In the genomic region with DNA sequence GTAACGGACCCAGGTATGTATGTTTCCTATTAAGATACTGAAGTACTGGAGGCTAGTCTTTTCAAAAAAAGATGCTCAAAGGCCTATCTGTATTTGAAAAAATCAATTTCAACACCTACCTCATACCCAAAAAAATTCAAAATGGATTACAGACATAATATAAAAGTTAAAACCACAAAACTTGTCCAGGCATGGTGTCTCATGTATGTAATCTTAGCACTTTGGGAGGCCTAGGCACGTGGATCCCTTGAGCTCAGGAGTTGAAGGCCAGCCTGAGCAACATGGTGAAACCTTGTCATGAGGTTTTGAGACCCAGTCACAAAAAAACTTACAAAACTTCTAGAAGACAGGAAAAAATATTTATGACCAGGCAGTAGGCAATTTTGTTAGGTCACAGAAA, we compare ENCODE assay signal across 22 cellular contexts. TPM values are rescaled to one million over a fixed set of nuclear protein-coding genes. Genes with fewer than 3 reads are reported as not detected.
DNase-seq lines count a peak whose midpoint lies in the region; ATAC-seq and TF ChIP-seq lines count a peak whose summit lies in the region.
"Had no signal": no experiment of that assay in that cellular context is flagged by ENCODE, and none has a peak within 500 bp of the region (broad histone marks: within the 10 kb centered on the region; RNA-seq: fewer than 3 reads in every experiment).

No MANE protein-coding gene starts in this region.

- H3K79me2 ChIP-seq in smooth muscle cell (ENCODE audit: low read depth), result no peaks in the 10 kb centered on the region

- no peaks in the 10 kb centered on the region for H3K27me3 Mint-ChIP-seq in activated naive CD4-positive, alpha-beta T cell treated with anti-CD3 and anti-CD28 coated beads for 36 hours (ENCODE audit: low read depth)
- no peaks in the 10 kb centered on the region for H3K27me3 Mint-ChIP-seq in activated naive CD8-positive, alpha-beta T cell treated with anti-CD3 and anti-CD28 coated beads, Interleukin-2, amount 10 ng/mL, durations not matched to agents 7 days and 5 days
- H3K27me3 Mint-ChIP-seq: B cell had no signal

- CTCF ChIA-PET in activated naive CD4-positive, alpha-beta T cell treated with anti-CD3 and anti-CD28 coated beads for 36 hours (lab: Charles Lee), result no interaction called here

- H3K4me2 ChIP-seq in smooth muscle cell, result no peak overlapping the region
- H3K4me2 ChIP-seq: GM23338 had no signal

- H3K36me3 Mint-ChIP-seq in activated naive CD4-positive, alpha-beta T cell treated with anti-CD3 and anti-CD28 coated beads for 36 hours (ENCODE audit: low read depth), result peaks cover 49% of the 10 kb centered on the region
- H3K36me3 Mint-ChIP-seq in activated naive CD8-positive, alpha-beta T cell treated with anti-CD3 and anti-CD28 coated beads, Interleukin-2, amount 10 ng/mL, durations not matched to agents 7 days and 5 days, result peaks cover 34% of the 10 kb centered on the region

- peak overlapping the region; percentile 65 for H3K27ac Mint-ChIP-seq in activated naive CD4-positive, alpha-beta T cell treated with anti-CD3 and anti-CD28 coated beads for 36 hours
- H3K27ac Mint-ChIP-seq in activated naive CD8-positive, alpha-beta T cell treated with anti-CD3 and anti-CD28 coated beads, Interleukin-2, amount 10 ng/mL, durations not matched to agents 7 days and 5 days, result peak overlapping the region; percentile 34
- H3K27ac Mint-ChIP-seq: CD8-positive, alpha-beta T cell; GM23338 had no signal

- H3K9me3 Mint-ChIP-seq in activated naive CD4-positive, alpha-beta T cell treated with anti-CD3 and anti-CD28 coated beads for 36 hours, result no peaks in the 10 kb centered on the region
- H3K9me3 Mint-ChIP-seq in activated naive CD8-positive, alpha-beta T cell treated with anti-CD3 and anti-CD28 coated beads, Interleukin-2, amount 10 ng/mL, durations not matched to agents 7 days and 5 days, result no peaks in the 10 kb centered on the region
- H3K9me3 Mint-ChIP-seq: CD8-positive, alpha-beta T cell; GM23338 had no signal

- H3K4me3 Mint-ChIP-seq in activated naive CD4-positive, alpha-beta T cell treated with anti-CD3 and anti-CD28 coated beads for 36 hours, result no peak overlapping the region
- no peak overlapping the region for H3K4me3 Mint-ChIP-seq in activated naive CD8-positive, alpha-beta T cell treated with anti-CD3 and anti-CD28 coated beads, Interleukin-2, amount 10 ng/mL, durations not matched to agents 7 days and 5 days
- H3K4me3 Mint-ChIP-seq: B cell; CD8-positive, alpha-beta T cell; GM23338; H9 had no signal

- intact Hi-C loops in activated naive CD4-positive, alpha-beta T cell treated with anti-CD3 and anti-CD28 coated beads for 36 hours (cut with micrococcal nuclease), result no loop called here

- peaks cover 4% of the 10 kb centered on the region for H3F3A ChIP-seq in smooth muscle cell (ENCODE audit: low read depth)

- H4K20me1 ChIP-seq in smooth muscle cell (ENCODE audit: low read depth), result peaks cover 23% of the 10 kb centered on the region

- TF ChIP-seq CTCF in smooth muscle cell (IDR thresholded peaks at IDR 0.05; ENCODE audit: borderline replicate concordance, insufficient read depth, poor library complexity, severe bottlenecking), result no peak
- no peak for TF ChIP-seq CTCF in upper lobe of left lung (IDR thresholded peaks at IDR 0.05)

- no peak overlapping the region for H3K4me3 ChIP-seq in smooth muscle cell
- no peak overlapping the region for H3K4me3 ChIP-seq in upper lobe of left lung
- H3K4me3 ChIP-seq: GM23338 had no signal

- H3K4me1 Mint-ChIP-seq in activated naive CD4-positive, alpha-beta T cell treated with anti-CD3 and anti-CD28 coated beads for 36 hours (ENCODE audit: low read depth), result peaks cover 53% of the 10 kb centered on the region
- peaks cover 2% of the 10 kb centered on the region for H3K4me1 Mint-ChIP-seq in activated naive CD8-positive, alpha-beta T cell treated with anti-CD3 and anti-CD28 coated beads, Interleukin-2, amount 10 ng/mL, durations not matched to agents 7 days and 5 days

- no peak overlapping the region for H3K9ac ChIP-seq in smooth muscle cell (ENCODE audit: low read depth)

- no peak for TF ChIP-seq EP300 in upper lobe of left lung (IDR thresholded peaks at IDR 0.05)

- WGBS in smooth muscle cell (ENCODE audit: low lambda C conversion rate), result 69% methylated on average over 2 of the region's 2 CpGs
- WGBS in upper lobe of left lung, 2 donors, result 78 to 96% methylated on average over 2 of the region's 2 CpGs

- peak; percentile 23 for DNase-seq in DMS 273 (lab: John Stamatoyannopoulos, UW; ENCODE audit: unreplicated experiment)
- DNase-seq in DMS 273 treated with DMSO at 0.1 percent for 48 hours (lab: John Stamatoyannopoulos, UW), result no peak
- DNase-seq in activated naive CD4-positive, alpha-beta T cell treated with anti-CD3 and anti-CD28 coated beads for 36 hours, result no peak
- no peak for DNase-seq in activated naive CD4-positive, alpha-beta T cell treated with anti-CD3 and anti-CD28 coated beads, Interleukin-2, amount 50 U/mL, for 16 hours
- no peak for DNase-seq in activated naive CD8-positive, alpha-beta T cell treated with anti-CD3 and anti-CD28 coated beads, Interleukin-2, amount 10 ng/mL, durations not matched to agents 7 days and 5 days
- no peak for DNase-seq in smooth muscle cell (lab: John Stamatoyannopoulos, UW; ENCODE audit: unreplicated experiment)
- no peak for DNase-seq in upper lobe of left lung
- DNase-seq: Caco-2; CD8-positive, alpha-beta T cell; DMS79 treated with DMSO at 0.1 percent for 48 hours; GF-D8; H9; NCI-H1105; NCI-H1436 treated with DMSO at 0.1 percent for 48 hours; NCI-H187 treated with DMSO at 0.1 percent for 48 hours; NCI-H2171 treated with DMSO at 0.1 percent for 48 hours; NCI-H345; NCI-H510A treated with DMSO at 0.1 percent for 48 hours had no signal

- no peaks in the 10 kb centered on the region for H3K27me3 ChIP-seq in smooth muscle cell (ENCODE audit: low read depth)
- H3K27me3 ChIP-seq in upper lobe of left lung, result no peaks in the 10 kb centered on the region

- peak overlapping the region; percentile 28 for H3K27ac ChIP-seq in smooth muscle cell (ENCODE audit: low read depth)
- H3K27ac ChIP-seq in upper lobe of left lung, result no peak overlapping the region
- H3K27ac ChIP-seq: 22Rv1, C4-2B had no signal

- no peak for TF ChIP-seq POLR2A in upper lobe of left lung (IDR thresholded peaks at IDR 0.05)

- H3K36me3 ChIP-seq in smooth muscle cell (ENCODE audit: low read depth) (no peaks in the 10 kb centered on the region), upper lobe of left lung (peaks cover 0 to 32% (median 2%) of the 10 kb centered on the region in 4 donors)

- POLR2A ChIA-PET in activated naive CD8-positive, alpha-beta T cell treated with anti-CD3 and anti-CD28 coated beads, Interleukin-2, amount 10 ng/mL, durations not matched to agents 7 days and 5 days (lab: Charles Lee), result interaction anchor here (0.7 kb wide), 1 partner anchor 15 kb away, joined by 8 read pairs; no protein-coding TSS in a partner anchor

- H3K4me1 ChIP-seq in smooth muscle cell (ENCODE audit: low read depth) (no peaks in the 10 kb centered on the region), upper lobe of left lung (no peaks in the 10 kb centered on the region)
- H3K4me1 ChIP-seq: Caco-2 had no signal

- no peaks in the 10 kb centered on the region for H3K9me3 ChIP-seq in smooth muscle cell (replicated peaks; ENCODE audit: low read depth)
- no peaks in the 10 kb centered on the region for H3K9me3 ChIP-seq in upper lobe of left lung
- H3K9me3 ChIP-seq: Caco-2 had no signal

- H2AFZ ChIP-seq in smooth muscle cell (ENCODE audit: low read depth), result no peak overlapping the region
- H2AFZ ChIP-seq: GM23338 had no signal

- no peak for ATAC-seq in activated naive CD8-positive, alpha-beta T cell treated with anti-CD3 and anti-CD28 coated beads, Interleukin-2, amount 10 ng/mL, durations not matched to agents 7 days and 5 days (ENCODE audit: low read depth)
- no peak for ATAC-seq in upper lobe of left lung (ENCODE audit: low FRiP score in 2 of 2)
- ATAC-seq: CD8-positive, alpha-beta T cell; GM23338 had no signal

RNA-seq across cellular contexts. Expression of gene RBMX, which starts 16.7 kb away (rescaled TPM):
- 100 to 1,000 TPM; 278 to 280 TPM for total RNA-seq in activated naive CD4-positive, alpha-beta T cell treated with anti-CD3 and anti-CD28 coated beads for 36 hours
- total RNA-seq in activated naive CD8-positive, alpha-beta T cell treated with anti-CD3 and anti-CD28 coated beads, Interleukin-2, amount 10 ng/mL, durations not matched to agents 7 days and 5 days, result 100 to 1,000 TPM; 252 to 260 TPM
- total RNA-seq in smooth muscle cell, result 196 and 255 TPM in 2 replicates
- polyA plus RNA-seq in smooth muscle cell, result 99.9 and 110 TPM in 2 replicates
- total RNA-seq in upper lobe of left lung, result 100 to 1,000 TPM in 5 of 6 donors, 10 to 100 TPM in 1; 97.9 to 206 (median 149) TPM
